Comparison of ENCODE assay signal across 9 cellular contexts in genomic region chr10:28939352-28940157, GRCh38.
DNase-seq lines count a peak whose midpoint lies in the region; ATAC-seq and TF ChIP-seq lines count a peak whose summit lies in the region.
"Had no signal": no experiment of that assay in that cellular context is flagged by ENCODE, and none has a peak within 500 bp of the region (broad histone marks: within the 10 kb centered on the region; RNA-seq: fewer than 3 reads in every experiment).

No MANE protein-coding gene starts in this region.

- H3K9me3 Mint-ChIP-seq in HFFc6 = no peaks in the 10 kb centered on the region; the same call in 1 of the 2 replicates

- H3K27me3 Mint-ChIP-seq in HFFc6 (ENCODE audit: insufficient read depth) = peaks cover 11% of the 10 kb centered on the region; the same call in 1 of the 2 replicates

- H3K4me3 ChIP-seq in psoas muscle = peak overlapping the region; percentile 24
- H3K4me3 ChIP-seq: Peyer's patch had no signal

- H3K4me1 Mint-ChIP-seq in HFFc6 (ENCODE audit: low read depth) = no peaks in the 10 kb centered on the region

- H3K36me3 Mint-ChIP-seq in HFFc6 (ENCODE audit: low read depth) = no peaks in the 10 kb centered on the region

- no peaks in the 10 kb centered on the region for H3K27me3 ChIP-seq in psoas muscle (ENCODE audit: insufficient read depth in 3 of 3, low read length in 2 of 3)
- H3K27me3 ChIP-seq: Peyer's patch had no signal

- TF ChIP-seq CTCF in HFFc6 (IDR thresholded peaks at IDR 0.05) (peak; percentile 42; the same call in 1 of the 2 replicates), psoas muscle (IDR thresholded peaks at IDR 0.05) (peak; percentile 9)

- H3K27ac Mint-ChIP-seq in HFFc6 = no peak overlapping the region

- H3K36me3 ChIP-seq in psoas muscle (ENCODE audit: insufficient read depth in 1 of 2, low read depth in 1 of 2) = no peaks in the 10 kb centered on the region
- H3K36me3 ChIP-seq: Peyer's patch had no signal

- peaks cover 3% of the 10 kb centered on the region for H3K9me3 ChIP-seq in psoas muscle
- H3K9me3 ChIP-seq: Peyer's patch had no signal

- peak; percentile 27 to 79 (median 50) for ATAC-seq in psoas muscle

- H3K27ac ChIP-seq in psoas muscle = no peak overlapping the region
- H3K27ac ChIP-seq: Peyer's patch had no signal

- peaks cover 4% of the 10 kb centered on the region for H3K4me1 ChIP-seq in psoas muscle
- H3K4me1 ChIP-seq: Peyer's patch had no signal

- no peak overlapping the region for H3K4me3 Mint-ChIP-seq in HFFc6

- 26 to 28% (median 27%) methylated on average over 26 of the region's 26 CpGs for WGBS in psoas muscle, 3 donors

- no peak for DNase-seq in HFFc6
- peak; percentile 10 for DNase-seq in NCI-H82 treated with DMSO at 0.1 percent for 48 hours (lab: John Stamatoyannopoulos, UW; ENCODE audit: unreplicated experiment)
- DNase-seq in foreskin melanocyte = peak; percentile 94
- peak; percentile 51 to 69 for DNase-seq in psoas muscle
- DNase-seq in DMS114 treated with DMSO at 0.1 percent for 48 hours (lab: John Stamatoyannopoulos, UW; ENCODE audit: unreplicated experiment) = no peak
- no peak for DNase-seq in activated gamma-delta T cell treated with Interleukin-2 at 50 U/mL for 16 hours
- DNase-seq in pons (ENCODE audit: low spot score) = no peak
- DNase-seq in KBM-7 = no peak

- intact Hi-C loops in psoas muscle (cut with DNase I) = no loop called here

- in situ Hi-C loops in KBM-7 (cut with MboI; ENCODE audit: low pct_unique_long_range_greater_than_20kb, low sequenced_read_pairs) = no loop called here

Comparison
In these comparisons a context has a peak if more than half of its experiments do, and no peak if none do; other contexts are left out.
1. DNase-seq: peak in NCI-H82 treated with DMSO at 0.1 percent for 48 hours (single experiment), foreskin melanocyte (single experiment) and psoas muscle (2 of 2); none in HFFc6 (single experiment), DMS114 treated with DMSO at 0.1 percent for 48 hours (single experiment), activated gamma-delta T cell treated with Interleukin-2 at 50 U/mL for 16 hours (single experiment), pons (single experiment) and KBM-7 (single experiment).